In genomic region chr6:32853541-32854375, GRCh38 we compare ENCODE assay signal across 8 cellular contexts. TPM values are rescaled to one million over a fixed set of nuclear protein-coding genes. Genes with fewer than 3 reads are reported as not detected.
A peak's percentile ranks its signal among the peaks of the same experiment; 100 is the strongest.
DNase-seq lines count a peak whose midpoint lies in the region; ATAC-seq and TF ChIP-seq lines count a peak whose summit lies in the region.

TSS of gene PSMB9 (plus strand) at chr6:32854192. CDS start at chr6:32854230, 38 bp downstream.
TSS of gene TAP1 (minus strand) at chr6:32853704. CDS start at chr6:32853636, 68 bp downstream.

- H3K4me3 ChIP-seq in CD8-positive, alpha-beta T cell (ENCODE audit: low read depth, low read length), result peak within 1 kb of the TSS; percentile 99

- no peaks in the 10 kb centered on the region for H3K27me3 ChIP-seq in CD8-positive, alpha-beta T cell (ENCODE audit: insufficient read depth, low read length)

- H3K9me3 ChIP-seq in CD8-positive, alpha-beta T cell (ENCODE audit: low read length), result no peaks in the 10 kb centered on the region

- ATAC-seq in CD8-positive, alpha-beta T cell, result peak; percentile 78
- peak; percentile 84 for ATAC-seq in GM19372 (IDR thresholded peaks at IDR 0.05; ENCODE audit: low read depth, unreplicated experiment)
- peak; percentile 85 for ATAC-seq in HG03521 (IDR thresholded peaks at IDR 0.05; ENCODE audit: unreplicated experiment)

- H3K36me3 Mint-ChIP-seq in CD8-positive, alpha-beta T cell, result peaks cover 91% of the 10 kb centered on the region

- no peaks in the 10 kb centered on the region for H3K9me3 Mint-ChIP-seq in CD8-positive, alpha-beta T cell

- DNase-seq in CD8-positive, alpha-beta T cell, result peak; percentile 83 to 97 (median 94)
- DNase-seq in NK-92 treated with Interleukin-12 subunit alpha and Interleukin-12 subunit beta, amount 100 ng/mL, for 24 hours (lab: John Stamatoyannopoulos, UW), result peak; percentile 92
- peak; percentile 97 for DNase-seq in activated CD8-positive, alpha-beta memory T cell treated with anti-CD3 and anti-CD28 coated beads for 24 hours
- peak; percentile 91 for DNase-seq in effector CD4-positive, alpha-beta T cell
- DNase-seq in medulla oblongata (ENCODE audit: extremely low spot score), result peak; percentile 98
- DNase-seq in stimulated activated CD4-positive, alpha-beta T cell treated with anti-CD3 and anti-CD28 coated beads, TNF-alpha, amount 100 ng/mL, for 48 hours (ENCODE audit: low read depth in 3 of 3), result peak; percentile 90 to 94 (median 92)

- POLR2A ChIA-PET in CD8-positive, alpha-beta T cell (lab: Charles Lee), result interaction anchor here (0.8 to 5.5 kb wide), 12 partner anchors 9 to 1019 kb away, joined by 3 to 182 read pairs (median 4); partner anchors contain the start of genes ATF6B, BRD2, HLA-DMA and PSMB8

- peak within 1 kb of the TSS; percentile 99 for H3K4me3 Mint-ChIP-seq in CD8-positive, alpha-beta T cell

- H3K4me1 Mint-ChIP-seq in CD8-positive, alpha-beta T cell (ENCODE audit: low read depth), result peaks cover 69% of the 10 kb centered on the region

- H3K36me3 ChIP-seq in CD8-positive, alpha-beta T cell (ENCODE audit: insufficient read depth, low read length), result peaks cover 35% of the 10 kb centered on the region

- intact Hi-C loops in CD8-positive, alpha-beta T cell (cut with DNase I, micrococcal nuclease), result loop anchor here (1.0 to 10.0 kb wide), 8 partner anchors 9 to 721 kb away; partner anchors contain the start of genes PSMB8 (in 2 of the 2), TAP2 (in 2 of the 2), AGPAT1 (in 1 of the 2) and KIFC1 (in 1 of the 2)

- H3K27ac Mint-ChIP-seq in CD8-positive, alpha-beta T cell, result peak within 1 kb of the TSS; percentile 100

- no peaks in the 10 kb centered on the region for H3K27me3 Mint-ChIP-seq in CD8-positive, alpha-beta T cell (ENCODE audit: low read depth)

- TF ChIP-seq CTCF in CD8-positive, alpha-beta T cell (IDR thresholded peaks at IDR 0.05), result peak; percentile 89

- CTCF ChIA-PET in CD8-positive, alpha-beta T cell (lab: Charles Lee), result interaction anchor here (0.7 to 8.8 kb wide), 16 partner anchors 8 to 131 kb away, joined by 3 to 299 read pairs (median 5); partner anchors contain the start of genes PSMB8 and TAP2

- H3K27ac ChIP-seq in CD8-positive, alpha-beta T cell (ENCODE audit: low read depth, low read length), result peak within 1 kb of the TSS; percentile 98

- H3K4me1 ChIP-seq in CD8-positive, alpha-beta T cell (ENCODE audit: insufficient read depth, low read length), result peaks cover 62% of the 10 kb centered on the region

RNA-seq across cellular contexts. Expression of gene PSMB9, which starts in this region (rescaled TPM):
- 10 to 100 TPM; 32.9 to 34.7 TPM for total RNA-seq in CD8-positive, alpha-beta T cell

RNA-seq across cellular contexts. Expression of gene TAP1, which starts in this region (rescaled TPM):
- 10 to 100 TPM; 98.0 to 98.1 TPM for total RNA-seq in CD8-positive, alpha-beta T cell

Comparison
In these comparisons a context has a peak if more than half of its experiments do, and no peak if none do; other contexts are left out.
1. Peak in every context shown above with its lines: DNase-seq, ATAC-seq, H3K4me3 ChIP-seq and H3K27ac ChIP-seq.